In the genomic region with DNA sequence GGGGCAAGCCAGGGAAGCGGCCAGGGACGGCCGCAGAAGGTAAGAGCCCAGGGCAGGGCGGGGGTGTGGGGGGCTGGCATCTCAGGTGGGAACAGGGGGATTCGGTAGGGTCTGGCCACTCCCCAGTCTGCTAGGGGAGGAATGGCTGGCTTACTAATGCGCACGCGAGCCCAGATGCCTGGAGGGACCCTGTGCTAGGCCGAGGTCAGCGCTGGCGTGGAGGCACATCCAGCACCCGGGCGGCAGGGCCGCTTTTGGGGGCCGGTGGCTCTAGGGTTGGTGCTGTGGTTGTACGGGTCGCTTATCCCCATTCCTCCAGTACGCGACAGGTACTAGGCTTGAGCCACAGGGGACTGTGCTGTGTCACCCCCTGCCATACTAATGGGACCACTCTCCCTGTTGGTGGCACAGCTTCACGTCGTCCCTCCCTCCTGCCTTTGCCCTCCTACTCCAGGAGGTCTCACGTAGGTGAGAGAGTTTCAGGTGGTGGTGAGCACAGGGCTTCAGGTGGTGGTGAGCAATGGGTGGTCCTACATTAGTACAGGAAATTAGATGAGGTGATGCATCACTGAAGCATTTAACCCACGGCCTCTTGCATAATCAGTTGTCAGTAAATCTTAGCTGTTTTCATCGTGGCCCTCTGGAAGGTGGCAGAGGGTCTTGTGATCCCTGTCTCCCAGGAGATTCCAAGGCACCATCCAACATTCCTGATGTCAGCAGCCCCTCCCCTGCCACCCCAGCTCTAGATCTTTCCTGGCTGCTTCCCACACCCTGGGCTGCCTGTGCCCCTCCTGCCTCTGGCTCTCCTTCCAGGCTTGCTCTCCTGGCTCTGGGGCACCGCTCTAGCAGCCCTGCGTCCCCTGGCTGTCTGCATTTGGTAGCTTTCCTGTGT, we compare ENCODE assay signal across 8 cellular contexts. TPM values are rescaled to one million over a fixed set of nuclear protein-coding genes. Genes with fewer than 3 reads are reported as not detected.
DNase-seq lines count a peak whose midpoint lies in the region; ATAC-seq and TF ChIP-seq lines count a peak whose summit lies in the region.

No MANE protein-coding gene starts in this region.

- 29 to 31% methylated on average over 12 to 26 of the region's 26 CpGs for WGBS in endodermal cell (ENCODE audit: insufficient coverage in 1 of 2, insufficient read length in 1 of 2), 2 experiments
- WGBS in urinary bladder: 15% methylated on average over 26 of the region's 26 CpGs

- no peak overlapping the region for H3K27ac ChIP-seq in CD8-positive, alpha-beta T cell (ENCODE audit: low read depth, low read length)
- H3K27ac ChIP-seq in OCI-LY7 (ENCODE audit: low read depth, low read length, poor library complexity, severe bottlenecking) (peak overlapping the region; percentile 46), endodermal cell (ENCODE audit: low read depth, low read length) (no peak overlapping the region), urinary bladder (ENCODE audit: low read depth) (peak overlapping the region; percentile 69)

- peak overlapping the region; percentile 53 for H3K9ac ChIP-seq in endodermal cell (ENCODE audit: extremely low read depth, low read length, poor library complexity, severe bottlenecking)

- no peaks in the 10 kb centered on the region for H3K9me3 Mint-ChIP-seq in CD8-positive, alpha-beta T cell
- no peaks in the 10 kb centered on the region for H3K9me3 Mint-ChIP-seq in endodermal cell

- no peaks in the 10 kb centered on the region for H4K20me1 ChIP-seq in OCI-LY7 (ENCODE audit: insufficient read depth, low read length)

- CTCF ChIA-PET in CD8-positive, alpha-beta T cell (lab: Charles Lee): interaction anchor here (0.6 kb wide), 1 partner anchor 67 kb away, joined by 3 read pairs; no protein-coding TSS in a partner anchor
- CTCF ChIA-PET in OCI-LY7 (lab: Charles Lee; ENCODE audit: unreplicated experiment): no interaction called here

- no peaks in the 10 kb centered on the region for H3K27me3 Mint-ChIP-seq in CD8-positive, alpha-beta T cell (ENCODE audit: low read depth)
- peaks cover 21% of the 10 kb centered on the region for H3K27me3 Mint-ChIP-seq in endodermal cell (ENCODE audit: insufficient read depth)

- H3K36me3 ChIP-seq in CD8-positive, alpha-beta T cell (ENCODE audit: insufficient read depth, low read length): no peaks in the 10 kb centered on the region
- H3K36me3 ChIP-seq in OCI-LY7 (ENCODE audit: insufficient read depth, low read length): 0 out of 2 replicates have a peak, but pooled peaks cover 2% of the 10 kb centered on the region
- no peaks in the 10 kb centered on the region for H3K36me3 ChIP-seq in endodermal cell (ENCODE audit: control insufficient read depth, insufficient read depth, low read length)
- H3K36me3 ChIP-seq in urinary bladder (ENCODE audit: insufficient read depth): no peaks in the 10 kb centered on the region

- H3K27ac Mint-ChIP-seq in CD8-positive, alpha-beta T cell: peak overlapping the region; percentile 74
- H3K27ac Mint-ChIP-seq in endodermal cell: no peak overlapping the region

- peaks cover 10% of the 10 kb centered on the region for H3K4me1 ChIP-seq in CD8-positive, alpha-beta T cell (ENCODE audit: insufficient read depth, low read length)
- H3K4me1 ChIP-seq in OCI-LY7 (ENCODE audit: insufficient read depth, low read length, poor library complexity, severe bottlenecking): peaks cover 59% of the 10 kb centered on the region
- no peaks in the 10 kb centered on the region for H3K4me1 ChIP-seq in endodermal cell (ENCODE audit: control insufficient read depth, insufficient read depth, low read length)
- H3K4me1 ChIP-seq in urinary bladder (ENCODE audit: insufficient read depth): no peaks in the 10 kb centered on the region

- H3K4me2 ChIP-seq in OCI-LY7 (ENCODE audit: low read length): peak overlapping the region; percentile 68

- peaks cover 7% of the 10 kb centered on the region for H3K36me3 Mint-ChIP-seq in CD8-positive, alpha-beta T cell
- H3K36me3 Mint-ChIP-seq in endodermal cell (ENCODE audit: low read depth): peaks cover 6% of the 10 kb centered on the region

- ATAC-seq in CD8-positive, alpha-beta T cell: peak; percentile 30

- H3K79me2 ChIP-seq in OCI-LY7 (ENCODE audit: insufficient read depth, low read depth, low read length): no peaks in the 10 kb centered on the region

- intact Hi-C loops in CD8-positive, alpha-beta T cell (cut with DNase I, micrococcal nuclease): loop anchor here in 1 of 2 experiments (1.0 kb wide), 2 partner anchors 18 to 22 kb away; a partner anchor contains a TSS
- intact Hi-C loops in OCI-LY7 (cut with micrococcal nuclease; ENCODE audit: unreplicated experiment): no loop called here

- peaks cover 19% of the 10 kb centered on the region for H3K4me1 Mint-ChIP-seq in CD8-positive, alpha-beta T cell (ENCODE audit: low read depth)
- peaks cover 8% of the 10 kb centered on the region for H3K4me1 Mint-ChIP-seq in endodermal cell

- POLR2A ChIA-PET in CD8-positive, alpha-beta T cell (lab: Charles Lee): interaction anchor here (0.6 to 1.0 kb wide), 2 partner anchors 52 to 483 kb away, joined by 3 read pairs; no protein-coding TSS in a partner anchor
- POLR2A ChIA-PET in OCI-LY7 (lab: Charles Lee): interaction anchor here (0.7 to 1.5 kb wide), 2 partner anchors 10 to 18 kb away, joined by 3 to 5 read pairs; a partner anchor contains a TSS

- H3K4me3 Mint-ChIP-seq in CD8-positive, alpha-beta T cell: peak overlapping the region; percentile 77
- H3K4me3 Mint-ChIP-seq in endodermal cell: peak overlapping the region; percentile 66

- H3K9me2 ChIP-seq in OCI-LY7 (ENCODE audit: insufficient read depth, low read length): no peaks in the 10 kb centered on the region

- H3K27me3 ChIP-seq in CD8-positive, alpha-beta T cell (ENCODE audit: insufficient read depth, low read length): no peaks in the 10 kb centered on the region
- peaks cover 5% of the 10 kb centered on the region for H3K27me3 ChIP-seq in endodermal cell (ENCODE audit: control insufficient read depth, insufficient read depth, low read length, poor library complexity, severe bottlenecking)

- H3K4me3 ChIP-seq in CD8-positive, alpha-beta T cell (ENCODE audit: low read depth, low read length): peak overlapping the region; percentile 63
- H3K4me3 ChIP-seq in OCI-LY7 (ENCODE audit: low read depth, low read length, poor library complexity, severe bottlenecking) (peak overlapping the region; percentile 70), endodermal cell (ENCODE audit: low read length) (peak overlapping the region; percentile 70), urinary bladder (ENCODE audit: low read depth, low read length) (peak overlapping the region; percentile 59)

- no TSS peak for BruUV-seq in OCI-LY7 (replicated peaks; lab: Mats Ljungman, UMichigan)

- no peaks in the 10 kb centered on the region for H3K9me3 ChIP-seq in CD8-positive, alpha-beta T cell (ENCODE audit: low read length)
- H3K9me3 ChIP-seq in OCI-LY7 (ENCODE audit: low read length) (no peaks in the 10 kb centered on the region), endodermal cell (ENCODE audit: control insufficient read depth, low read length) (no peaks in the 10 kb centered on the region)

- DNase-seq in CD8-positive, alpha-beta T cell: no peak
- DNase-seq in OCI-LY7 (ENCODE audit: low spot score) (no peak), endodermal cell (peak; percentile 72), midbrain (lab: John Stamatoyannopoulos, UW) (peak; percentile 62), OCI-M2 (lab: John Stamatoyannopoulos, UW; ENCODE audit: unreplicated experiment) (no peak), NCI-H2029 (lab: John Stamatoyannopoulos, UW) (no peak), MV-4-11 (lab: John Stamatoyannopoulos, UW) (no peak)

- H2AFZ ChIP-seq in OCI-LY7 (ENCODE audit: low read length): no peak overlapping the region; the same call in 1 of the 2 replicates

- TF ChIP-seq CTCF in CD8-positive, alpha-beta T cell (IDR thresholded peaks at IDR 0.05): no peak
- TF ChIP-seq CTCF in OCI-LY7 (conservative IDR thresholded peaks at IDR 0.05; ENCODE audit: low read length) (0 out of 2 replicates have a peak, but pooled peaks have one; percentile 4), endodermal cell (conservative IDR thresholded peaks at IDR 0.05) (no peak)

RNA-seq across cellular contexts. Expression of a gene that starts 1.0 kb away (rescaled TPM):
- 10 to 100 TPM; 15.9 to 22.6 TPM for total RNA-seq in CD8-positive, alpha-beta T cell
- 62.9 and 64.2 TPM in 2 replicates for total RNA-seq in OCI-LY7 (2014; rRNA removed; shearing (Covaris generic))
- total RNA-seq in OCI-LY7 (2022) (35.0 and 42.2 TPM in 2 replicates), endodermal cell (10 to 100 TPM; 55.2 to 65.8 TPM), urinary bladder (57.2 TPM)
- polyA plus RNA-seq in endodermal cell (2013, experiment 1 of 2): 52.9 TPM
- 51.0 TPM for polyA plus RNA-seq in endodermal cell (2013, experiment 2 of 2)
- 247 TPM for polyA plus RNA-seq in urinary bladder

RNA-seq across cellular contexts. Expression of a gene that starts 18.2 kb away (rescaled TPM):
- total RNA-seq in CD8-positive, alpha-beta T cell: 10 to 100 TPM; 44.0 to 48.9 TPM
- 205 and 230 TPM in 2 replicates for total RNA-seq in OCI-LY7 (2014; rRNA removed; shearing (Covaris generic))
- total RNA-seq in OCI-LY7 (2022) (261 and 271 TPM in 2 replicates), endodermal cell (100 to 1,000 TPM; 127 to 141 TPM), urinary bladder (37.5 TPM)
- polyA plus RNA-seq in endodermal cell (2013, experiment 1 of 2): 118 TPM
- polyA plus RNA-seq in endodermal cell (2013, experiment 2 of 2): 108 TPM
- polyA plus RNA-seq in urinary bladder: 73.5 TPM

RNA-seq across cellular contexts. Expression of a gene that starts 22.8 kb away (rescaled TPM):
- total RNA-seq in CD8-positive, alpha-beta T cell: 10 to 100 TPM; 35.7 to 42.0 TPM
- total RNA-seq in OCI-LY7 (2014; rRNA removed; shearing (Covaris generic)): 83.8 and 90.0 TPM in 2 replicates
- total RNA-seq in OCI-LY7 (2022): 87.9 and 99.3 TPM in 2 replicates
- 10 to 100 TPM; 23.6 to 27.0 TPM for total RNA-seq in endodermal cell
- 17.6 TPM for polyA plus RNA-seq in endodermal cell (2013, experiment 1 of 2)
- polyA plus RNA-seq in endodermal cell (2013, experiment 2 of 2): 16.5 TPM
- 10.2 TPM for total RNA-seq in urinary bladder
- 22.2 TPM for polyA plus RNA-seq in urinary bladder

RNA-seq across cellular contexts. Expression of a gene that starts 36.0 kb away (rescaled TPM):
- not detected for total RNA-seq in CD8-positive, alpha-beta T cell
- total RNA-seq in OCI-LY7 (2014; rRNA removed; shearing (Covaris generic)): not detected in 2 replicates
- not detected in 2 replicates for total RNA-seq in OCI-LY7 (2022)
- 100 to 1,000 TPM; 115 to 120 TPM for total RNA-seq in endodermal cell
- polyA plus RNA-seq in endodermal cell (2013, experiment 1 of 2): 102 TPM
- 140 TPM for polyA plus RNA-seq in endodermal cell (2013, experiment 2 of 2)
- total RNA-seq in urinary bladder: 2.7 TPM
- polyA plus RNA-seq in urinary bladder: 1.9 TPM

RNA-seq across cellular contexts. Expression of a gene that starts 39.8 kb away (rescaled TPM):
- 1 to 10 TPM; 1.1 to 1.5 TPM for total RNA-seq in CD8-positive, alpha-beta T cell
- total RNA-seq in OCI-LY7 (2014; rRNA removed; shearing (Covaris generic)): 0.69 TPM in 1 of 2 replicates, not detected in the other
- 0.80 and 1.1 TPM in 2 replicates for total RNA-seq in OCI-LY7 (2022)
- total RNA-seq in endodermal cell: 1 to 10 TPM; 1.2 to 1.3 TPM
- polyA plus RNA-seq in endodermal cell (2013, experiment 1 of 2): 4.3 TPM
- 4.4 TPM for polyA plus RNA-seq in endodermal cell (2013, experiment 2 of 2)
- total RNA-seq in urinary bladder: 3.1 TPM
- polyA plus RNA-seq in urinary bladder: 0.71 TPM

Comparison
In these comparisons a context has a peak if more than half of its experiments do, and no peak if none do; other contexts are left out.
1. DNase-seq: peak in endodermal cell (single experiment) and midbrain (single experiment); none in CD8-positive, alpha-beta T cell (0 of 7), OCI-LY7 (single experiment), OCI-M2 (single experiment), NCI-H2029 (single experiment) and MV-4-11 (single experiment).
2. H3K27ac ChIP-seq: peak in OCI-LY7 (single experiment) and urinary bladder (single experiment); none in CD8-positive, alpha-beta T cell (single experiment) and endodermal cell (single experiment).
3. Peak in every context shown above with its lines, with median percentiles within 50 percentile points of each other: H3K4me3 ChIP-seq.